ENCODE assay signal across 28 cellular contexts in genomic region chr2:3849213-3849612, GRCh38.
"Had no signal": no experiment of that assay in that cellular context is flagged by ENCODE, and none has a peak within 500 bp of the region (broad histone marks: within the 10 kb centered on the region; RNA-seq: fewer than 3 reads in every experiment).

No MANE protein-coding gene starts in this region.

- H3K27me3 ChIP-seq: ovary, right lobe of liver, sigmoid colon, stomach, thyroid gland, tibial nerve, upper lobe of left lung, vagina had no signal

- H3K4me1 Mint-ChIP-seq: naive thymus-derived CD4-positive, alpha-beta T cell; natural killer cell; nephron; stimulated activated effector memory CD8-positive, alpha-beta T cell treated with anti-CD3 and anti-CD28 coated beads, Interleukin-12 subunit alpha, Interleukin-12 subunit beta, amount 100 ng/mL, for 72 hours; stimulated activated naive B cell treated with anti-CD40 and anti-IgM and Interleukin-4, amounts not matched to agents 10 μg/mL and 1 μg/mL and 100 μg/mL, for 72 hours had no signal

- H3K36me3 Mint-ChIP-seq: natural killer cell; stimulated activated effector memory CD8-positive, alpha-beta T cell treated with anti-CD3 and anti-CD28 coated beads, Interleukin-12 subunit alpha, Interleukin-12 subunit beta, amount 100 ng/mL, for 72 hours had no signal

- DNase-seq: naive thymus-derived CD4-positive, alpha-beta T cell; natural killer cell; occipital lobe; ovary; posterior cingulate gyrus; psoas muscle; right cardiac atrium; right lobe of liver; sigmoid colon; small intestine; stimulated activated CD4-positive, alpha-beta T cell treated with anti-CD3 and anti-CD28 coated beads, Interleukin-15, amount 100 ng/mL, for 24 hours; stimulated activated CD4-positive, alpha-beta T cell treated with anti-CD3 and anti-CD28 coated beads, Interleukin-2, amount 100 ng/mL, for 24 hours; stimulated activated CD4-positive, alpha-beta T cell treated with anti-CD3 and anti-CD28 coated beads, Interleukin-2, amount 100 ng/mL, for 48 hours; stimulated activated CD4-positive, alpha-beta T cell treated with anti-CD3 and anti-CD28 coated beads, Interleukin-4, amount 100 ng/mL, for 24 hours; stimulated activated naive B cell treated with anti-CD40 and anti-IgM and Interleukin-4, amounts not matched to agents 10 μg/mL and 1 μg/mL and 100 μg/mL, for 72 hours; stimulated activated naive CD4-positive, alpha-beta T cell treated with Interleukin-2 at 50 U/mL for 16 hours; stomach; thyroid gland; trophoblast cell; upper lobe of left lung had no signal

- ATAC-seq: naive thymus-derived CD4-positive, alpha-beta T cell; natural killer cell; psoas muscle; right cardiac atrium; right lobe of liver; stimulated activated effector memory CD8-positive, alpha-beta T cell treated with anti-CD3 and anti-CD28 coated beads, Interleukin-12 subunit alpha, Interleukin-12 subunit beta, amount 100 ng/mL, for 72 hours; stimulated activated naive B cell treated with anti-CD40 and anti-IgM and Interleukin-4, amounts not matched to agents 10 μg/mL and 1 μg/mL and 100 μg/mL, for 72 hours had no signal

- H3K4me3 Mint-ChIP-seq: naive thymus-derived CD4-positive, alpha-beta T cell; natural killer cell; nephron; stimulated activated effector memory CD8-positive, alpha-beta T cell treated with anti-CD3 and anti-CD28 coated beads, Interleukin-12 subunit alpha, Interleukin-12 subunit beta, amount 100 ng/mL, for 72 hours; stimulated activated naive B cell treated with anti-CD40 and anti-IgM and Interleukin-4, amounts not matched to agents 10 μg/mL and 1 μg/mL and 100 μg/mL, for 72 hours; stimulated activated naive CD8-positive, alpha-beta T cell treated with anti-CD3 and anti-CD28 coated beads, Interleukin-15, Interleukin-2, amounts not matched to agents 100 ng/mL and 50 ng/mL, for 24 hours had no signal

- H3K4me1 ChIP-seq: parathyroid adenoma, psoas muscle, sigmoid colon, stomach, thyroid gland, tibial nerve, upper lobe of left lung, vagina had no signal

- H3K79me2 ChIP-seq: parathyroid adenoma had no signal

- H3K9ac ChIP-seq: parathyroid adenoma had no signal

- H3K27ac ChIP-seq: ovary, parathyroid adenoma, psoas muscle, right lobe of liver, sigmoid colon, stomach, thoracic aorta, thyroid gland, tibial nerve, upper lobe of left lung, vagina had no signal

- H3K9me3 ChIP-seq: ovary, psoas muscle, right lobe of liver, thoracic aorta, thyroid gland, vagina had no signal

- H3K4me3 ChIP-seq: ovary, psoas muscle, right lobe of liver, sigmoid colon, stomach, thoracic aorta, thyroid gland, tibial nerve, upper lobe of left lung, vagina had no signal

- H2AFZ ChIP-seq: parathyroid adenoma had no signal

- H3K27me3 Mint-ChIP-seq: stimulated activated naive CD8-positive, alpha-beta T cell treated with anti-CD3 and anti-CD28 coated beads, Interleukin-15, Interleukin-2, amounts not matched to agents 100 ng/mL and 50 ng/mL, for 24 hours had no signal

- H3K27ac Mint-ChIP-seq: naive thymus-derived CD4-positive, alpha-beta T cell; natural killer cell; nephron; progenitor cell of endocrine pancreas; stimulated activated effector memory CD8-positive, alpha-beta T cell treated with anti-CD3 and anti-CD28 coated beads, Interleukin-12 subunit alpha, Interleukin-12 subunit beta, amount 100 ng/mL, for 72 hours; stimulated activated naive B cell treated with anti-CD40 and anti-IgM and Interleukin-4, amounts not matched to agents 10 μg/mL and 1 μg/mL and 100 μg/mL, for 72 hours; stimulated activated naive CD8-positive, alpha-beta T cell treated with anti-CD3 and anti-CD28 coated beads, Interleukin-15, Interleukin-2, amounts not matched to agents 100 ng/mL and 50 ng/mL, for 24 hours had no signal

- H3K36me3 ChIP-seq: ovary, right lobe of liver, sigmoid colon, stomach, thoracic aorta, thyroid gland, tibial nerve, upper lobe of left lung, vagina had no signal
